Comparison of ENCODE assay signal across 21 cellular contexts in the genomic region with DNA sequence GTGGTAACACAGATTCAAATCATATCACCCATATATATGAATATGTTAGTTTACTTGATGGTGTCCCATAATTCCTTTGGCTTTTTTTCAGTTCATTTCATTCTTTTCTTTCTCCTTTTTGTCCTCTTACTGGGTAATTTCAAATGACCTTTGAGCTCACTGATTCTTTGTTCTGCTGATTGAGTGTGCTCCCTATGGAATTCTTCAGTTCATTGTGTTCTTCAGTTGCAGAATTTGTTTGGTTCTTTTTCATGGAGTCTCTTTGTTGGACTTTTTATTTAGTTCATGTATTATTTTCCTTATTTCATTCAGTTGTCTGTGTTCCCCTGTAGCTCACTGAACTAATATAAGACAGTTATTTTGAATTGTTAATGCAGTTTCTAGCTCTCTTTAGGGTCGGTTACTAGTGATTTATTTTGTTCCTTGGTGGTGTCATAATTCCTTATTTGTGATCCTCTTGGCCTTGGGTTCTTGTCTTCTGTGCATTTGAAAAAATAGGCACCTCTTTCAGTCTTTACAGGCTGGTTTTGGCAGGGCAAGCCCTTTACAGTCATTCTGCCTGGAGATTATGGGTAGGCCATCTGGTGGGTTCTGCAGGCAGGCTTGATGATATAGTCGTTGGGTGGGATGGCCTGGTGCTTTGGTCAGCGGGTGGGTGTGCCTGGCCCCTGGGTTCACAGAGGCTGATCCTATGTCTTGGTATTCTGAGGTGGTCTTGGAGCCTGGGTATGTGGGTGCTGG.
"Had no signal": no experiment of that assay in that cellular context is flagged by ENCODE, and none has a peak within 500 bp of the region (broad histone marks: within the 10 kb centered on the region; RNA-seq: fewer than 3 reads in every experiment).

No MANE protein-coding gene starts in this region.

- DNase-seq: activated CD4-positive, alpha-beta T cell treated with anti-CD3 and anti-CD28 coated beads, Interleukin-2, amount 10 ng/mL, durations not matched to agents 7 days and 5 days; activated CD8-positive, alpha-beta memory T cell treated with anti-CD3 and anti-CD28 coated beads, Interleukin-2, amount 50 U/mL, for 4 hours; activated effector memory CD4-positive, alpha-beta T cell treated with Interleukin-2 at 50 U/mL for 16 hours; activated naive CD4-positive, alpha-beta T cell treated with anti-CD3 and anti-CD28 coated beads, Interleukin-2, amount 10 ng/mL, durations not matched to agents 7 days and 5 days; activated T-cell treated with anti-CD3 and anti-CD28 coated beads, Interleukin-2, amount 50 U/mL, for 4 hours; aorta; brain microvascular endothelial cell; effector CD4-positive, alpha-beta T cell; left cardiac atrium; mesendoderm; naive thymus-derived CD8-positive, alpha-beta T cell; stimulated activated CD4-positive, alpha-beta T cell treated with anti-CD3 and anti-CD28 coated beads, Interleukin-12 subunit alpha, Interleukin-12 subunit beta, amount 100 ng/mL, for 4 hours; stimulated activated CD4-positive, alpha-beta T cell treated with anti-CD3 and anti-CD28 coated beads, Interleukin-1b, Interleukin-23, amount 100 ng/mL, for 48 hours; stimulated activated naive CD4-positive, alpha-beta T cell treated with Interleukin-2 at 50 U/mL for 16 hours; T-cell; T-helper 9 cell had no signal

- H3K27ac Mint-ChIP-seq: activated CD4-positive, alpha-beta T cell treated with anti-CD3 and anti-CD28 coated beads, Interleukin-2, amount 10 ng/mL, durations not matched to agents 7 days and 5 days; activated naive CD4-positive, alpha-beta T cell treated with anti-CD3 and anti-CD28 coated beads, Interleukin-2, amount 10 ng/mL, durations not matched to agents 7 days and 5 days; T-cell had no signal

- H3K27me3 ChIP-seq: brain microvascular endothelial cell, esophagus muscularis mucosa, right atrium auricular region, tibial nerve had no signal

- H3K4me3 Mint-ChIP-seq: activated CD4-positive, alpha-beta T cell treated with anti-CD3 and anti-CD28 coated beads, Interleukin-2, amount 10 ng/mL, durations not matched to agents 7 days and 5 days; activated naive CD4-positive, alpha-beta T cell treated with anti-CD3 and anti-CD28 coated beads, Interleukin-2, amount 10 ng/mL, durations not matched to agents 7 days and 5 days; activated T-cell treated with anti-CD3 and anti-CD28 coated beads, Interleukin-2, amount 50 U/mL, for 4 hours; central memory CD8-positive, alpha-beta T cell; naive thymus-derived CD8-positive, alpha-beta T cell; T-cell had no signal

- H3K27ac ChIP-seq: brain microvascular endothelial cell, coronary artery, esophagus muscularis mucosa, right atrium auricular region had no signal

- H3K27me3 Mint-ChIP-seq: activated CD4-positive, alpha-beta T cell treated with anti-CD3 and anti-CD28 coated beads, Interleukin-2, amount 10 ng/mL, durations not matched to agents 7 days and 5 days; activated naive CD4-positive, alpha-beta T cell treated with anti-CD3 and anti-CD28 coated beads, Interleukin-2, amount 10 ng/mL, durations not matched to agents 7 days and 5 days; naive thymus-derived CD8-positive, alpha-beta T cell had no signal

- H3K9me3 Mint-ChIP-seq: central memory CD8-positive, alpha-beta T cell had no signal

- H3K36me3 Mint-ChIP-seq: activated naive CD4-positive, alpha-beta T cell treated with anti-CD3 and anti-CD28 coated beads, Interleukin-2, amount 10 ng/mL, durations not matched to agents 7 days and 5 days had no signal

- H3K4me1 Mint-ChIP-seq: activated CD4-positive, alpha-beta T cell treated with anti-CD3 and anti-CD28 coated beads, Interleukin-2, amount 10 ng/mL, durations not matched to agents 7 days and 5 days; activated naive CD4-positive, alpha-beta T cell treated with anti-CD3 and anti-CD28 coated beads, Interleukin-2, amount 10 ng/mL, durations not matched to agents 7 days and 5 days; central memory CD8-positive, alpha-beta T cell; T-cell had no signal
